8 cellular contexts compared by ENCODE assay signal in the genomic region with DNA sequence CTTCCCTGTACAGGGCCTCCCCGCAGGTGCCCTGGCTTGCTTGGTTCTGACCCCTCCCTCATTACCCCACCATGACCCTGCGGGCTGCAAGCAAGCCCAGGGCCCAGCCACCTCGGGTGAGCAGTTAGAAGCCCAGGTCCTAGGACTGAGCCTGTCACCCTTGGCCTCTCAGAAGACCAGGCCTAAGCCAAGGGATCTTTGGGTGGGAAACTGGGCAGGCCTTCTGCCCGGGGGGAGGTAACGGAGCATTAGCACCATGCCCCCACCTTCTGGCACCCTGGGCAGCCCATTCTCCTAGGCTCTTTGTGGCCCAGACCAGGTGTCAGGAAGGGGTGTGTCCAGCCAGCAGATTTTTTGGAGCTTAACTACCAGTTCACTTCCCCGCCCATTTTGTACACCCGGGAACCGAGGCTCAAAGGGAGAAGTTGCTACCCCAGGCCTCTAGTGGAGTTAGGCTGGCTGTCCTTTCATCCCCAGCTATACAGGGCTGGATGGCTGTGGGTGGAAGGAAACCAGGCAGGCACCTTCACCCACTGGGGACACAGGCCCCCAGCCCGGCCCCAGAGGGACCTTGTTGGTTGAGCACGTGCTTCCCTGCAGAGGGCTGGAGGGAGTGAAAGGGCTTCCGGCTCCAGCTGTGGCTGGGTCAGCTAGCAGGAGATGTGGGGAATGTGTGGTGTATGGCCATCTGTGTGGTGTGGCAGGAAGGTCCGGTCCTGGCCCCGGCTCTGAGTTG.
DNase-seq lines count a peak whose midpoint lies in the region; ATAC-seq and TF ChIP-seq lines count a peak whose summit lies in the region.

No MANE protein-coding gene starts in this region.

- H3K79me2 ChIP-seq in MM.1S (ENCODE audit: low read length), result peaks cover 66% of the 10 kb centered on the region

- H3K9me3 Mint-ChIP-seq in activated naive CD8-positive, alpha-beta T cell treated with anti-CD3 and anti-CD28 coated beads, Interleukin-2, amount 50 U/mL, for 24 hours, result no peaks in the 10 kb centered on the region
- no peaks in the 10 kb centered on the region for H3K9me3 Mint-ChIP-seq in stimulated activated memory B cell treated with anti-CD40 and anti-IgM and Interleukin-4, amounts not matched to agents 10 μg/mL and 1 μg/mL and 100 μg/mL, for 72 hours

- no peak for ATAC-seq in activated naive CD8-positive, alpha-beta T cell treated with anti-CD3 and anti-CD28 coated beads, Interleukin-2, amount 50 U/mL, for 24 hours
- no peak for ATAC-seq in stimulated activated memory B cell treated with anti-CD40 and anti-IgM and Interleukin-4, amounts not matched to agents 10 μg/mL and 1 μg/mL and 100 μg/mL, for 72 hours
- ATAC-seq in GM21825 (IDR thresholded peaks at IDR 0.05; ENCODE audit: unreplicated experiment), result no peak
- ATAC-seq in HG03025 (IDR thresholded peaks at IDR 0.05; ENCODE audit: low FRiP score, unreplicated experiment), result no peak

- H3K9me3 ChIP-seq in MM.1S (replicated peaks; ENCODE audit: insufficient read depth, low read length) (no peaks in the 10 kb centered on the region), iPS-15b (ENCODE audit: control insufficient read depth, insufficient read depth, low read length) (no peaks in the 10 kb centered on the region)

- H3K9me2 ChIP-seq in MM.1S (replicated peaks; ENCODE audit: insufficient read depth, low read length), result no peaks in the 10 kb centered on the region

- no peaks in the 10 kb centered on the region for H3K27me3 Mint-ChIP-seq in activated naive CD8-positive, alpha-beta T cell treated with anti-CD3 and anti-CD28 coated beads, Interleukin-2, amount 50 U/mL, for 24 hours
- H3K27me3 Mint-ChIP-seq in stimulated activated memory B cell treated with anti-CD40 and anti-IgM and Interleukin-4, amounts not matched to agents 10 μg/mL and 1 μg/mL and 100 μg/mL, for 72 hours, result no peaks in the 10 kb centered on the region

- H3K9ac ChIP-seq in MM.1S (ENCODE audit: low read length) (peak overlapping the region; percentile 89), iPS-15b (ENCODE audit: low read depth, low read length) (no peak overlapping the region)

- peak overlapping the region; percentile 99 for H3K4me2 ChIP-seq in MM.1S (ENCODE audit: low read depth, low read length)

- no peak overlapping the region for H2AFZ ChIP-seq in MM.1S (ENCODE audit: low read length)

- DNase-seq in GM12864 (ENCODE audit: low read depth), result no peak
- DNase-seq in MM.1S, result peak; percentile 87
- DNase-seq in activated naive CD8-positive, alpha-beta T cell treated with anti-CD3 and anti-CD28 coated beads, Interleukin-2, amount 50 U/mL, for 24 hours, result peak; percentile 54
- no peak for DNase-seq in NCI-H1092 (lab: John Stamatoyannopoulos, UW)

- H3K36me3 ChIP-seq in MM.1S (replicated peaks; ENCODE audit: insufficient read depth, low read length), result no peaks in the 10 kb centered on the region
- H3K36me3 ChIP-seq in iPS-15b (ENCODE audit: control insufficient read depth, insufficient read depth, low read length), result no peaks in the 10 kb centered on the region

- H3K4me1 Mint-ChIP-seq in activated naive CD8-positive, alpha-beta T cell treated with anti-CD3 and anti-CD28 coated beads, Interleukin-2, amount 50 U/mL, for 24 hours, result peaks cover 65% of the 10 kb centered on the region
- peaks cover 83% of the 10 kb centered on the region for H3K4me1 Mint-ChIP-seq in stimulated activated memory B cell treated with anti-CD40 and anti-IgM and Interleukin-4, amounts not matched to agents 10 μg/mL and 1 μg/mL and 100 μg/mL, for 72 hours

- H3K4me3 ChIP-seq in GM12864 (ENCODE audit: low read depth, low read length), result peak overlapping the region; percentile 95
- H3K4me3 ChIP-seq in MM.1S (ENCODE audit: low read length), result peak overlapping the region; percentile 93
- H3K4me3 ChIP-seq in iPS-15b (ENCODE audit: low read depth, low read length), result peak overlapping the region; percentile 79

- peak overlapping the region; percentile 95 for H3K27ac ChIP-seq in MM.1S (ENCODE audit: low read length)

- peaks cover 85% of the 10 kb centered on the region for H3F3A ChIP-seq in MM.1S (ENCODE audit: insufficient read depth, low read length)

- H3K4me1 ChIP-seq in MM.1S (ENCODE audit: low read length), result peaks cover 54% of the 10 kb centered on the region
- H3K4me1 ChIP-seq in iPS-15b (ENCODE audit: control insufficient read depth, insufficient read depth, low read length), result peaks cover 5% of the 10 kb centered on the region

- H3K4me3 Mint-ChIP-seq in activated naive CD8-positive, alpha-beta T cell treated with anti-CD3 and anti-CD28 coated beads, Interleukin-2, amount 50 U/mL, for 24 hours, result peak overlapping the region; percentile 95
- peak overlapping the region; percentile 91 for H3K4me3 Mint-ChIP-seq in stimulated activated memory B cell treated with anti-CD40 and anti-IgM and Interleukin-4, amounts not matched to agents 10 μg/mL and 1 μg/mL and 100 μg/mL, for 72 hours

- no peaks in the 10 kb centered on the region for H4K20me1 ChIP-seq in MM.1S (ENCODE audit: insufficient read depth, low read length)

- peak overlapping the region; percentile 99 for H3K27ac Mint-ChIP-seq in activated naive CD8-positive, alpha-beta T cell treated with anti-CD3 and anti-CD28 coated beads, Interleukin-2, amount 50 U/mL, for 24 hours
- peak overlapping the region; percentile 82 for H3K27ac Mint-ChIP-seq in stimulated activated memory B cell treated with anti-CD40 and anti-IgM and Interleukin-4, amounts not matched to agents 10 μg/mL and 1 μg/mL and 100 μg/mL, for 72 hours

- H3K27me3 ChIP-seq in MM.1S (replicated peaks; ENCODE audit: insufficient read depth, low read length) (no peaks in the 10 kb centered on the region), iPS-15b (ENCODE audit: control insufficient read depth, insufficient read depth, low read length) (peaks cover 50% of the 10 kb centered on the region)

- TF ChIP-seq CTCF in GM12864 (IDR thresholded peaks at IDR 0.05; ENCODE audit: low read depth, low read length, missing control alignments) (no peak), MM.1S (IDR thresholded peaks at IDR 0.05; ENCODE audit: low read length) (no peak)

- peaks cover 40% of the 10 kb centered on the region for H3K36me3 Mint-ChIP-seq in activated naive CD8-positive, alpha-beta T cell treated with anti-CD3 and anti-CD28 coated beads, Interleukin-2, amount 50 U/mL, for 24 hours (ENCODE audit: low read depth)
- peaks cover 31% of the 10 kb centered on the region for H3K36me3 Mint-ChIP-seq in stimulated activated memory B cell treated with anti-CD40 and anti-IgM and Interleukin-4, amounts not matched to agents 10 μg/mL and 1 μg/mL and 100 μg/mL, for 72 hours

Comparison
In these comparisons a context has a peak if more than half of its experiments do, and no peak if none do; other contexts are left out.
1. DNase-seq: peak in MM.1S (single experiment) and activated naive CD8-positive, alpha-beta T cell treated with anti-CD3 and anti-CD28 coated beads, Interleukin-2, amount 50 U/mL, for 24 hours (single experiment); none in GM12864 (single experiment) and NCI-H1092 (single experiment).
2. Peak in every context shown above with its lines, with median percentiles within 50 percentile points of each other: H3K4me3 ChIP-seq.